Comparison of ENCODE assay signal across 8 cellular contexts in genomic region chrX:148500428-148501120, GRCh38. TPM values are rescaled to one million over a fixed set of nuclear protein-coding genes. Genes with fewer than 3 reads are reported as not detected.
DNase-seq lines count a peak whose midpoint lies in the region; ATAC-seq and TF ChIP-seq lines count a peak whose summit lies in the region.

TSS of gene AFF2 (plus strand) at chrX:148500617. CDS start at chrX:148501098, 481 bp downstream.

- H3K36me3 Mint-ChIP-seq in CD4-positive, alpha-beta memory T cell: no peaks in the 10 kb centered on the region
- peaks cover 0 to 3% (median 3%) of the 10 kb centered on the region in 3 experiments; a peak in 4 of 7 replicates for H3K36me3 Mint-ChIP-seq in H9 (ENCODE audit: insufficient read depth in 1 of 3, low read depth in 3 of 3)

- H3K27ac ChIP-seq in CD4-positive, alpha-beta memory T cell (ENCODE audit: low read depth, low read length): no peak within 1 kb of the TSS
- H3K27ac ChIP-seq in H9 (ENCODE audit: insufficient read length, low read depth, low read length) (no peak within 1 kb of the TSS), prostate gland (no peak within 1 kb of the TSS)

- H3K4me2 ChIP-seq in H9 (ENCODE audit: insufficient read depth, insufficient read length, low read length): peak within 1 kb of the TSS; percentile 73

- no peak within 1 kb of the TSS for H3K4ac ChIP-seq in H9 (ENCODE audit: low read depth, low read length)

- H3K27me3 ChIP-seq in CD4-positive, alpha-beta memory T cell (ENCODE audit: insufficient read depth, low read length): no peaks in the 10 kb centered on the region
- H3K27me3 ChIP-seq in H9 (ENCODE audit: insufficient read depth, low read length) (no peaks in the 10 kb centered on the region; the same call in 1 of the 2 replicates), prostate gland (replicated peaks; ENCODE audit: insufficient read depth) (no peaks in the 10 kb centered on the region)

- H3K27ac Mint-ChIP-seq in CD4-positive, alpha-beta memory T cell: no peak within 1 kb of the TSS
- H3K27ac Mint-ChIP-seq in H9: no peak within 1 kb of the TSS

- H3K79me1 ChIP-seq in H9 (ENCODE audit: insufficient read depth, low read depth, low read length, poor library complexity, severe bottlenecking): no peaks in the 10 kb centered on the region

- no peaks in the 10 kb centered on the region for H3K79me2 ChIP-seq in H9 (ENCODE audit: insufficient read depth, low read length)

- ATAC-seq in Right ventricle myocardium superior (ENCODE audit: poor library complexity) (peak; percentile 39), GM18505 (IDR thresholded peaks at IDR 0.05; ENCODE audit: unreplicated experiment) (no peak)

- H3K56ac ChIP-seq in H9 (ENCODE audit: insufficient read length, low read depth, low read length): no peak within 1 kb of the TSS

- POLR2A ChIA-PET in CD4-positive, alpha-beta memory T cell (lab: Charles Lee; ENCODE audit: partially characterized antibody): no interaction called here

- H3K4me1 ChIP-seq in CD4-positive, alpha-beta memory T cell (ENCODE audit: insufficient read depth, low read length): peaks cover 5% of the 10 kb centered on the region
- H3K4me1 ChIP-seq in H9 (ENCODE audit: insufficient read depth, low read length) (no peaks in the 10 kb centered on the region; the same call in 1 of the 2 replicates), prostate gland (replicated peaks) (no peaks in the 10 kb centered on the region)

- H4K91ac ChIP-seq in H9 (ENCODE audit: insufficient read length, low read depth, low read length): no peak within 1 kb of the TSS

- CTCF ChIA-PET in CD4-positive, alpha-beta memory T cell (lab: Charles Lee; ENCODE audit: partially characterized antibody): no interaction called here

- H2BK15ac ChIP-seq in H9 (ENCODE audit: low read depth, low read length): no peak within 1 kb of the TSS

- H3K4me3 Mint-ChIP-seq in CD4-positive, alpha-beta memory T cell: peak within 1 kb of the TSS; percentile 76 to 89 (median 82)
- H3K4me3 Mint-ChIP-seq in H9: peak within 1 kb of the TSS; percentile 76 to 88

- H3K36me3 ChIP-seq in CD4-positive, alpha-beta memory T cell (ENCODE audit: insufficient read depth, low read length): no peaks in the 10 kb centered on the region
- H3K36me3 ChIP-seq in prostate gland: no peaks in the 10 kb centered on the region

- WGBS in H9 (ENCODE audit: extremely low coverage, insufficient read length, low lambda C conversion rate): no CpG with 5 or more reads among the region's 98 CpGs
- WGBS in prostate gland: 1% methylated on average over 15 of the region's 98 CpGs

- intact Hi-C loops in CD4-positive, alpha-beta memory T cell (cut with micrococcal nuclease): no loop called here
- intact Hi-C loops in Right ventricle myocardium superior (cut with DNase I): no loop called here
- intact Hi-C loops in prostate gland (cut with DNase I): no loop called here

- TF ChIP-seq CTCF in H9 (conservative IDR thresholded peaks at IDR 0.05) (no peak), prostate gland (IDR thresholded peaks at IDR 0.05) (no peak)

- H3K18ac ChIP-seq in H9 (ENCODE audit: insufficient read length, low read depth, low read length): peak within 1 kb of the TSS; percentile 34

- no peak within 1 kb of the TSS for H3T11ph ChIP-seq in H9 (ENCODE audit: low read length)

- H3K4me3 ChIP-seq in CD4-positive, alpha-beta memory T cell (ENCODE audit: low read length in 2 of 2): peak within 1 kb of the TSS in 1 of 2 donors; percentile 43
- H3K4me3 ChIP-seq in prostate gland: peak within 1 kb of the TSS; percentile 21 to 22

- peaks cover 0 to 3% of the 10 kb centered on the region in 2 donors for H3K27me3 Mint-ChIP-seq in CD4-positive, alpha-beta memory T cell
- H3K27me3 Mint-ChIP-seq in H9 (ENCODE audit: low read depth): peaks cover 13% of the 10 kb centered on the region

- H2AFZ ChIP-seq in H9 (ENCODE audit: low read length): no peak within 1 kb of the TSS

- no peak within 1 kb of the TSS for H3K23ac ChIP-seq in H9 (ENCODE audit: insufficient read length, low read depth, low read length)

- no peak within 1 kb of the TSS for H2BK120ac ChIP-seq in H9 (ENCODE audit: low read depth, low read length, poor library complexity, severe bottlenecking)

- no peaks in the 10 kb centered on the region for H3K9me3 ChIP-seq in CD4-positive, alpha-beta memory T cell (ENCODE audit: control insufficient read depth in 1 of 2, low read length in 2 of 2)
- H3K9me3 ChIP-seq in H9 (ENCODE audit: control insufficient read depth, low read depth, low read length): peaks cover 30% of the 10 kb centered on the region
- no peaks in the 10 kb centered on the region for H3K9me3 ChIP-seq in prostate gland

- H3K9me3 Mint-ChIP-seq in CD4-positive, alpha-beta memory T cell: no peaks in the 10 kb centered on the region
- peaks cover 45 to 60% of the 10 kb centered on the region in 2 experiments for H3K9me3 Mint-ChIP-seq in H9

- DNase-seq in CD4-positive, alpha-beta memory T cell: peak; percentile 18 to 39 (median 34)
- peak; percentile 26 for DNase-seq in H9
- peak; percentile 30 for DNase-seq in NOMO-1 treated with DMSO at 0.1 percent for 48 hours (lab: John Stamatoyannopoulos, UW; ENCODE audit: unreplicated experiment)
- peak; percentile 19 for DNase-seq in activated T-helper 9 cell treated with anti-CD3 and anti-CD28 coated beads, Interleukin-2, amount 50 U/mL, for 16 hours (ENCODE audit: low read depth)
- DNase-seq in Right ventricle myocardium superior: peak; percentile 42
- DNase-seq in prostate gland (ENCODE audit: low spot score): no peak
- DNase-seq in OCI-M2 (lab: John Stamatoyannopoulos, UW; ENCODE audit: unreplicated experiment): no peak

- H2BK20ac ChIP-seq in H9 (ENCODE audit: low read depth, low read length, poor library complexity, severe bottlenecking): no peak within 1 kb of the TSS

- H3K4me1 Mint-ChIP-seq in CD4-positive, alpha-beta memory T cell: peaks cover 6 to 23% (median 7%) of the 10 kb centered on the region in 4 donors
- H3K4me1 Mint-ChIP-seq in H9: peaks cover 26 to 29% of the 10 kb centered on the region in 2 experiments

- TF ChIP-seq POLR2A in prostate gland (IDR thresholded peaks at IDR 0.05): no peak
- no peak for TF ChIP-seq POLR2A in GM18505 (IDR thresholded peaks at IDR 0.05; ENCODE audit: borderline replicate concordance, extremely low read depth, insufficient read depth, insufficient read length)

- H2BK5ac ChIP-seq in H9 (ENCODE audit: insufficient read length, low read length): no peak within 1 kb of the TSS

- H4K5ac ChIP-seq in H9 (ENCODE audit: insufficient read length, low read depth, low read length): no peak within 1 kb of the TSS

- H2AK5ac ChIP-seq in H9 (ENCODE audit: insufficient read length, low read length): no peak within 1 kb of the TSS

- no peak within 1 kb of the TSS for H3K9ac ChIP-seq in H9 (ENCODE audit: extremely low read depth, insufficient read length, low read length)

- peak within 1 kb of the TSS; percentile 75; the same call in 1 of the 2 replicates for H3K14ac ChIP-seq in H9 (ENCODE audit: insufficient read depth, low read length)

- peaks cover 13% of the 10 kb centered on the region for H3K23me2 ChIP-seq in H9 (ENCODE audit: insufficient read length, low read depth, low read length, poor library complexity, severe bottlenecking)

- no peak within 1 kb of the TSS for H2BK12ac ChIP-seq in H9 (ENCODE audit: insufficient read length, low read depth, low read length)

- H4K20me1 ChIP-seq in H9 (ENCODE audit: control insufficient read depth, insufficient read depth, insufficient read length): no peaks in the 10 kb centered on the region

- no peak within 1 kb of the TSS for H4K8ac ChIP-seq in H9 (replicated peaks; ENCODE audit: insufficient read length, low read depth, low read length)

RNA-seq across cellular contexts. Expression of gene AFF2, which starts in this region (rescaled TPM):
- 1 to 10 TPM in 1 of 2 experiments, under 1 TPM in 1; 0.90 to 1.0 TPM for total RNA-seq in CD4-positive, alpha-beta memory T cell
- polyA plus RNA-seq in CD4-positive, alpha-beta memory T cell: under 1 TPM in 1 of 2 donors, not detected in 1; 0.03 TPM
- 14.6 and 15.7 TPM in 2 replicates for total RNA-seq in H9 (2021)
- total RNA-seq in Right ventricle myocardium superior: 0.24 TPM
- 10 to 100 TPM in 1 of 2 donors, under 1 TPM in 1; 0.27 to 22.2 TPM for total RNA-seq in prostate gland

Comparison
In these comparisons a context has a peak if more than half of its experiments do, and no peak if none do; other contexts are left out.
1. Peak in DNase-seq and ATAC-seq in Right ventricle myocardium superior; RNA of the gene not detected or under 1 TPM.
2. DNase-seq: peak in CD4-positive, alpha-beta memory T cell (5 of 5), H9 (single experiment), NOMO-1 treated with DMSO at 0.1 percent for 48 hours (single experiment) and activated T-helper 9 cell treated with anti-CD3 and anti-CD28 coated beads, Interleukin-2, amount 50 U/mL, for 16 hours (single experiment); none in prostate gland (single experiment) and OCI-M2 (single experiment).